ENCODE assay signal across 8 cellular contexts in genomic region chr5:169650701-169651331, GRCh38. TPM values are rescaled to one million over a fixed set of nuclear protein-coding genes. Genes with fewer than 3 reads are reported as not detected.
A peak's percentile ranks its signal among the peaks of the same experiment; 100 is the strongest.
DNase-seq lines count a peak whose midpoint lies in the region; ATAC-seq, FAIRE-seq and TF ChIP-seq lines count a peak whose summit lies in the region.

No MANE protein-coding gene starts in this region.

- no peak overlapping the region for H3K27ac ChIP-seq in colonic mucosa

- H3K9me3 ChIP-seq in colonic mucosa: no peaks in the 10 kb centered on the region

- no peaks in the 10 kb centered on the region for H3K36me3 ChIP-seq in bronchial epithelial cell (ENCODE audit: control insufficient read depth, insufficient read depth, low read length)
- H3K36me3 ChIP-seq in colonic mucosa: no peaks in the 10 kb centered on the region

- no peaks in the 10 kb centered on the region for H3K27me3 ChIP-seq in bronchial epithelial cell (ENCODE audit: control insufficient read depth, insufficient read depth, low read length)
- no peaks in the 10 kb centered on the region for H3K27me3 ChIP-seq in colonic mucosa

- ATAC-seq in GM21423 (IDR thresholded peaks at IDR 0.05; ENCODE audit: unreplicated experiment): peak; percentile 64

- intact Hi-C loops in colonic mucosa (cut with DNase I): no loop called here

- no peak overlapping the region for H3K4me3 ChIP-seq in bronchial epithelial cell (ENCODE audit: low read depth, low read length)
- H3K4me3 ChIP-seq in colonic mucosa: no peak overlapping the region

- no peak for FAIRE-seq in bronchial epithelial cell (lab: Jason Lieb, UNC)

- DNase-seq in GM03348 (ENCODE audit: low spot score): peak; percentile 58
- peak; percentile 81 for DNase-seq in HT1080 (ENCODE audit: low read depth)
- peak; percentile 64 for DNase-seq in bronchial epithelial cell (ENCODE audit: low read depth)
- no peak for DNase-seq in colonic mucosa
- DNase-seq in NK-92 (lab: John Stamatoyannopoulos, UW; ENCODE audit: unreplicated experiment): no peak
- DNase-seq in T1000 (lab: John Stamatoyannopoulos, UW): no peak
- no peak for DNase-seq in SHP77 (lab: John Stamatoyannopoulos, UW)

- no peak for TF ChIP-seq CTCF in bronchial epithelial cell (IDR thresholded peaks at IDR 0.05; ENCODE audit: insufficient read depth, low read length, severe bottlenecking)
- no peak for TF ChIP-seq CTCF in colonic mucosa (IDR thresholded peaks at IDR 0.05)

- H3K9ac ChIP-seq in colonic mucosa (ENCODE audit: low read depth in 2 of 2, low read length in 2 of 2): no peak overlapping the region

- no peaks in the 10 kb centered on the region for H3K4me1 ChIP-seq in colonic mucosa

RNA-seq across cellular contexts. Expression of gene DOCK2, which starts 13.7 kb away (rescaled TPM):
- 2.1 and 2.9 TPM in 2 replicates for total RNA-seq in HT1080 (2014; rRNA removed; shearing (Covaris generic))
- 0.40 and 0.72 TPM in 2 replicates for polyA plus RNA-seq in HT1080 (2015; cell fraction: cytosol; rRNA removed)
- polyA plus RNA-seq in HT1080 (2015; cell fraction: nucleus; rRNA removed): 1.7 and 4.5 TPM in 2 replicates
- total RNA-seq in bronchial epithelial cell: not detected in 2 replicates
- 1 to 10 TPM; 4.8 to 6.0 TPM for total RNA-seq in colonic mucosa

Comparison
In these comparisons a context has a peak if more than half of its experiments do, and no peak if none do; other contexts are left out.
1. DNase-seq: peak in GM03348 (single experiment), HT1080 (single experiment) and bronchial epithelial cell (single experiment); none in colonic mucosa (single experiment), NK-92 (single experiment), T1000 (single experiment) and SHP77 (0 of 2).